1 cellular context compared by ENCODE assay signal in the genomic region with DNA sequence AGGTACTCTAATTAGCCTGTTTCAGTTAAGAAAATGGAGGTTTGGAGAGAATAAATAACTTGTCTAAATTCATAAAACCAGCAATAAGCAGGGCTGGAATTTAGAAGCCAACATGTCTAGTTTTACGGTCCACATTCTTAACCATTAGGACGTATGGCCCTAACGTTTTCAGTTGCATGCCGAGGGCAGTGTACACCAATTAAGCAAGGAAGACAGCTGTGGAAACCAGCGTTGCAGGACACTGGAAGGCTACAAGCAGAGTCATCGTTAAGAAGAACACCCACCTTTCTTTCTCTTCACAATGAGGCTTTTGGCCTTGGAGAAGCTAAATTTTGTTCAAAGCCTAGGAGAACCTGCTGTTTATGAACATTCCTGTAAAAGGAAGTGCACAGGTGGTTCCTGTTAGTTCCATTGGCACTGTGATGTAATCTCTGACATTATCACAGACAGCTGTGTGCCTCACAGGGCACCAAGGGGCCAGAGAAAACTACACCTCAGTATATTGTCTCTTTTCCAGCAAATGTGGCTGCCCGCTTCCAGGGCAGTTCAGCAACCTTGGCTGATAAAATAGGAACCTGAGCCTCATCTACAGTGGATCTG.
TF ChIP-seq lines count a peak whose summit lies in the region.

No MANE protein-coding gene starts in this region.

TF ChIP-seq in GM23338, 12 proteins besides CTCF, POLR2A, EP300 and RAD21:
- TF ChIP-seq, protein P1, sequence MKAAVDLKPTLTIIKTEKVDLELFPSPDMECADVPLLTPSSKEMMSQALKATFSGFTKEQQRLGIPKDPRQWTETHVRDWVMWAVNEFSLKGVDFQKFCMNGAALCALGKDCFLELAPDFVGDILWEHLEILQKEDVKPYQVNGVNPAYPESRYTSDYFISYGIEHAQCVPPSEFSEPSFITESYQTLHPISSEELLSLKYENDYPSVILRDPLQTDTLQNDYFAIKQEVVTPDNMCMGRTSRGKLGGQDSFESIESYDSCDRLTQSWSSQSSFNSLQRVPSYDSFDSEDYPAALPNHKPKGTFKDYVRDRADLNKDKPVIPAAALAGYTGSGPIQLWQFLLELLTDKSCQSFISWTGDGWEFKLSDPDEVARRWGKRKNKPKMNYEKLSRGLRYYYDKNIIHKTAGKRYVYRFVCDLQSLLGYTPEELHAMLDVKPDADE (IDR thresholded peaks at IDR 0.05): no peak
- TF ChIP-seq, protein P2, sequence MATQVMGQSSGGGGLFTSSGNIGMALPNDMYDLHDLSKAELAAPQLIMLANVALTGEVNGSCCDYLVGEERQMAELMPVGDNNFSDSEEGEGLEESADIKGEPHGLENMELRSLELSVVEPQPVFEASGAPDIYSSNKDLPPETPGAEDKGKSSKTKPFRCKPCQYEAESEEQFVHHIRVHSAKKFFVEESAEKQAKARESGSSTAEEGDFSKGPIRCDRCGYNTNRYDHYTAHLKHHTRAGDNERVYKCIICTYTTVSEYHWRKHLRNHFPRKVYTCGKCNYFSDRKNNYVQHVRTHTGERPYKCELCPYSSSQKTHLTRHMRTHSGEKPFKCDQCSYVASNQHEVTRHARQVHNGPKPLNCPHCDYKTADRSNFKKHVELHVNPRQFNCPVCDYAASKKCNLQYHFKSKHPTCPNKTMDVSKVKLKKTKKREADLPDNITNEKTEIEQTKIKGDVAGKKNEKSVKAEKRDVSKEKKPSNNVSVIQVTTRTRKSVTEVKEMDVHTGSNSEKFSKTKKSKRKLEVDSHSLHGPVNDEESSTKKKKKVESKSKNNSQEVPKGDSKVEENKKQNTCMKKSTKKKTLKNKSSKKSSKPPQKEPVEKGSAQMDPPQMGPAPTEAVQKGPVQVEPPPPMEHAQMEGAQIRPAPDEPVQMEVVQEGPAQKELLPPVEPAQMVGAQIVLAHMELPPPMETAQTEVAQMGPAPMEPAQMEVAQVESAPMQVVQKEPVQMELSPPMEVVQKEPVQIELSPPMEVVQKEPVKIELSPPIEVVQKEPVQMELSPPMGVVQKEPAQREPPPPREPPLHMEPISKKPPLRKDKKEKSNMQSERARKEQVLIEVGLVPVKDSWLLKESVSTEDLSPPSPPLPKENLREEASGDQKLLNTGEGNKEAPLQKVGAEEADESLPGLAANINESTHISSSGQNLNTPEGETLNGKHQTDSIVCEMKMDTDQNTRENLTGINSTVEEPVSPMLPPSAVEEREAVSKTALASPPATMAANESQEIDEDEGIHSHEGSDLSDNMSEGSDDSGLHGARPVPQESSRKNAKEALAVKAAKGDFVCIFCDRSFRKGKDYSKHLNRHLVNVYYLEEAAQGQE (IDR thresholded peaks at IDR 0.05; ENCODE audit: unreplicated experiment): no peak
